24 cellular contexts compared by ENCODE assay signal in the genomic region with DNA sequence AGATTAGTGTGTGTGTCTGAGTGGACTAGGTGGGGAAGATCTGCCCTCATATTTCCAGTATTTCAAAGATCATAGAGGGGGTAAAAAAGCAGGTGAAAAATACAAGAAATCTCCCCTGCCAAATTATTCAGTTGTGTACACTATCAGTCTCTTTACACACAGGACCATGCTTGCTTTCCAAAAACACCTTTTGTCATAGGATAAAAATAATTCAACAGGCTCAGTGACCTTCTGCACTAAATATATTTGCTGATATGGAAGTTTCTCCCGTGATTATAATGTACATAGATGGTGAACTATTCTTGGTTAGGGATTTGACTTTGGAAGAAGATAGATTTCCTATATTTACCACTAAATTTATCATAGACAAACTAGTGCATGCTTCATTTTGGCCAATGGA.
"Had no signal": no experiment of that assay in that cellular context is flagged by ENCODE, and none has a peak within 500 bp of the region (broad histone marks: within the 10 kb centered on the region; RNA-seq: fewer than 3 reads in every experiment).

No MANE protein-coding gene starts in this region.

- H3K4me1 ChIP-seq: SJSA1 had no signal

- H3K27ac ChIP-seq: RWPE1, SJSA1, SK-N-MC had no signal

- H3K9me3 ChIP-seq: MG63, SJSA1 had no signal

- ATAC-seq: HepG2, Panc1, PC-3 had no signal

- H3K4me3 ChIP-seq: MG63, SJSA1, SK-N-MC had no signal

- H3K27me3 ChIP-seq: MG63, SJSA1 had no signal

- DNase-seq: IMR-90; Karpas-422; KG1; MG63; NCI-H1092; NCI-H1105 treated with DMSO at 0.1 percent for 48 hours; NCI-H1417 treated with DMSO at 0.1 percent for 48 hours; NCI-H146; NCI-H1694 treated with DMSO at 0.1 percent for 48 hours; NCI-H1930; NCI-H2081; NCI-H2107; NCI-H2227 treated with DMSO at 0.1 percent for 48 hours; NCI-H524; NCI-H69; NCI-H774; NK-92 treated with Interleukin-12 subunit alpha and Interleukin-12 subunit beta, amount 100 ng/mL, for 24 hours; PC-3; SIG-M5 had no signal

- H3K36me3 ChIP-seq: MG63, SJSA1 had no signal
